In genomic region chr12:120438495-120439198, GRCh38 we compare ENCODE assay signal across 8 cellular contexts. TPM values are rescaled to one million over a fixed set of nuclear protein-coding genes. Genes with fewer than 3 reads are reported as not detected.
A peak's percentile ranks its signal among the peaks of the same experiment; 100 is the strongest.
DNase-seq lines count a peak whose midpoint lies in the region; ATAC-seq and TF ChIP-seq lines count a peak whose summit lies in the region.

No MANE protein-coding gene starts in this region.

- TF ChIP-seq CTCF in astrocyte of the cerebellum (IDR thresholded peaks at IDR 0.05; ENCODE audit: low read depth, low read length, missing control alignments) (no peak), right lobe of liver (IDR thresholded peaks at IDR 0.05) (no peak), upper lobe of left lung (IDR thresholded peaks at IDR 0.05) (no peak)

- in situ Hi-C loops in astrocyte of the cerebellum (cut with HindIII; ENCODE audit: low sequenced_read_pairs), result no loop called here

- 18% methylated on average over 17 of the region's 17 CpGs for WGBS in right lobe of liver (ENCODE audit: insufficient coverage, low coverage, low lambda C conversion rate, missing lambda C conversion rate)
- 40 to 43% methylated on average over 16 to 17 of the region's 17 CpGs for WGBS in upper lobe of left lung, 2 donors

- H3K36me3 ChIP-seq in ACC112 (ENCODE audit: insufficient read depth, low read length), result peaks cover 8% of the 10 kb centered on the region; the same call in 1 of the 2 replicates
- peaks cover 0 to 33% (median 8%) of the 10 kb centered on the region in 4 donors for H3K36me3 ChIP-seq in right lobe of liver
- peaks cover 4 to 37% (median 19%) of the 10 kb centered on the region in 4 donors for H3K36me3 ChIP-seq in upper lobe of left lung

- H2AFZ ChIP-seq in ACC112 (ENCODE audit: low read length, unreplicated experiment), result peak overlapping the region; percentile 82

- H3K27ac ChIP-seq in ACC112 (ENCODE audit: low read depth, low read length) (no peak overlapping the region), right lobe of liver (peak overlapping the region; percentile 19 to 80 (median 64)), upper lobe of left lung (peak overlapping the region; percentile 67 to 92 (median 82))

- ATAC-seq in HG02840 (IDR thresholded peaks at IDR 0.05; ENCODE audit: low FRiP score, unreplicated experiment) (peak; percentile 4), right lobe of liver (peak in 1 of 4 donors; percentile 2), upper lobe of left lung (ENCODE audit: low FRiP score in 2 of 2) (no peak), GM18502 (IDR thresholded peaks at IDR 0.05; ENCODE audit: poor library complexity, unreplicated experiment) (no peak), GM21367 (IDR thresholded peaks at IDR 0.05; ENCODE audit: unreplicated experiment) (no peak)

- H3K4me3 ChIP-seq in ACC112 (ENCODE audit: low read depth, low read length) (peak overlapping the region; percentile 88), astrocyte of the cerebellum (ENCODE audit: low read depth, low read length) (peak overlapping the region; percentile 66), right lobe of liver (peak overlapping the region; percentile 74 to 99 (median 98)), upper lobe of left lung (peak overlapping the region; percentile 63 to 92 (median 82))

- TF ChIP-seq POLR2A in right lobe of liver (IDR thresholded peaks at IDR 0.05) (no peak), upper lobe of left lung (IDR thresholded peaks at IDR 0.05) (no peak)

- H3K9me3 ChIP-seq in right lobe of liver (no peaks in the 10 kb centered on the region), upper lobe of left lung (no peaks in the 10 kb centered on the region)

- DNase-seq in astrocyte of the cerebellum (ENCODE audit: low read depth) (no peak), right lobe of liver (peak in 1 of 3 donors; percentile 13), upper lobe of left lung (no peak), GM03348 (ENCODE audit: low spot score) (no peak)

- H3K4me1 ChIP-seq in ACC112 (ENCODE audit: control insufficient read depth, insufficient read depth, low read length, unreplicated experiment) (peaks cover 7% of the 10 kb centered on the region), right lobe of liver (peaks cover 0 to 20% (median 3%) of the 10 kb centered on the region in 4 donors), upper lobe of left lung (peaks cover 16 to 19% (median 17%) of the 10 kb centered on the region in 4 donors)

- no peaks in the 10 kb centered on the region for H3K27me3 ChIP-seq in ACC112 (ENCODE audit: insufficient read depth, low read length)
- no peaks in the 10 kb centered on the region for H3K27me3 ChIP-seq in right lobe of liver
- H3K27me3 ChIP-seq in upper lobe of left lung, result no peaks in the 10 kb centered on the region

- TF ChIP-seq EP300 in upper lobe of left lung (IDR thresholded peaks at IDR 0.05), result no peak

- intact Hi-C loops in right lobe of liver (cut with DNase I), result no loop called here

- peaks cover 34% of the 10 kb centered on the region for H3K79me2 ChIP-seq in ACC112 (ENCODE audit: control insufficient read depth, insufficient read depth, low read length, unreplicated experiment)

RNA-seq across cellular contexts. Expression of gene COX6A1, which starts 0.7 kb away (rescaled TPM):
- total RNA-seq in right lobe of liver (100 to 1,000 TPM; 229 to 625 (median 292) TPM), upper lobe of left lung (100 to 1,000 TPM; 131 to 733 (median 324) TPM)

RNA-seq across cellular contexts. Expression of gene TRIAP1, which starts 7.5 kb away (rescaled TPM):
- total RNA-seq in right lobe of liver, result 10 to 100 TPM; 13.3 to 28.7 (median 17.0) TPM
- 10 to 100 TPM in 4 of 6 donors, 1 to 10 TPM in 1, not detected in 1; 5.2 to 21.1 (median 18.7) TPM for total RNA-seq in upper lobe of left lung

RNA-seq across cellular contexts. Expression of gene GATC, which starts 7.6 kb away (rescaled TPM):
- total RNA-seq in right lobe of liver (10 to 100 TPM; 13.4 to 23.8 (median 15.9) TPM), upper lobe of left lung (10 to 100 TPM; 11.8 to 35.6 (median 22.5) TPM)

RNA-seq across cellular contexts. Expression of gene SRSF9, which starts 30.9 kb away (rescaled TPM):
- total RNA-seq in right lobe of liver, result 10 to 100 TPM; 36.4 to 63.3 (median 60.2) TPM
- total RNA-seq in upper lobe of left lung, result 100 to 1,000 TPM in 4 of 6 donors, 10 to 100 TPM in 2; 74.5 to 127 (median 107) TPM

RNA-seq across cellular contexts. Expression of gene DYNLL1, which starts 57.3 kb away (rescaled TPM):
- 100 to 1,000 TPM in 5 of 6 experiments, 10 to 100 TPM in 1; 85.0 to 189 (median 164) TPM for total RNA-seq in right lobe of liver
- 100 to 1,000 TPM in 5 of 6 donors, 10 to 100 TPM in 1; 61.5 to 330 (median 176) TPM for total RNA-seq in upper lobe of left lung
